In the genomic region with DNA sequence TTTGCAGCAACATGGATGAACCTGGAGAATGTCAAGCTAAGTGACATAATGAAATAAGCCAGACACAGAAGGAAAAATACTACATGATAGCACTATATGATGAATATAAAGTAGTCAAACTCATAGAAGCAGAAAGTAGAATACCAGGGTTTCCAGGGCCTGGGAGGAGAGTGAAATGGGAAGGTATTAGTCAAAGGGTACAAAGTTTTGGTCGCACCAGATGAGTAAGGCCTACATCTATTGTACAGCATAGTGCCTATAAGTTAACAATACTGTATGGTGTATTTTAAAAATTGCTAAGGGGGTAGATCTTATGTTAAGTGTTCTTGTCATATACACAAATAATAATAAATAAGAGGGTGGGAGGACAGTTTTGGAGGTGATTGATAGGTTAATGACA, we compare ENCODE assay signal across 14 cellular contexts. TPM values are rescaled to one million over a fixed set of nuclear protein-coding genes. Genes with fewer than 3 reads are reported as not detected.
A peak's percentile ranks its signal among the peaks of the same experiment; 100 is the strongest.
DNase-seq lines count a peak whose midpoint lies in the region; ATAC-seq lines count a peak whose summit lies in the region.
"Had no signal": no experiment of that assay in that cellular context is flagged by ENCODE, and none has a peak within 500 bp of the region (broad histone marks: within the 10 kb centered on the region; RNA-seq: fewer than 3 reads in every experiment).

No MANE protein-coding gene starts in this region.

- no peak overlapping the region for H3K27ac Mint-ChIP-seq in activated T-helper 17 cell treated with anti-CD3 and anti-CD28 coated beads, Interleukin-2, amount 50 U/mL, for 72 hours
- no peak overlapping the region for H3K27ac Mint-ChIP-seq in stimulated activated effector memory CD8-positive, alpha-beta T cell treated with anti-CD3 and anti-CD28 coated beads, Interleukin-12 subunit alpha, Interleukin-12 subunit beta, amount 100 ng/mL, for 72 hours
- H3K27ac Mint-ChIP-seq: CD14-positive monocyte; CD4-positive, alpha-beta memory T cell had no signal

- no peaks in the 10 kb centered on the region for H3K27me3 Mint-ChIP-seq in activated T-helper 17 cell treated with anti-CD3 and anti-CD28 coated beads, Interleukin-2, amount 50 U/mL, for 72 hours
- H3K27me3 Mint-ChIP-seq: CD4-positive, alpha-beta memory T cell had no signal

- peak; percentile 4 for DNase-seq in activated CD4-positive, alpha-beta T cell treated with anti-CD3 and anti-CD28 coated beads for 48 hours
- no peak for DNase-seq in activated CD4-positive, alpha-beta T cell treated with anti-CD3 and anti-CD28 coated beads, Interleukin-2, amount 50 U/mL, for 48 hours
- peak; percentile 1 for DNase-seq in stimulated activated CD4-positive, alpha-beta T cell treated with anti-CD3 and anti-CD28 coated beads, Interleukin-1b, Interleukin-23, amount 100 ng/mL, for 48 hours
- DNase-seq in stimulated activated CD4-positive, alpha-beta T cell treated with anti-CD3 and anti-CD28 coated beads, Interleukin-2, amount 100 ng/mL, for 48 hours, result no peak
- DNase-seq in stimulated activated effector memory CD8-positive, alpha-beta T cell treated with anti-CD3 and anti-CD28 coated beads, Interleukin-12 subunit alpha, Interleukin-12 subunit beta, amount 100 ng/mL, for 72 hours (ENCODE audit: low spot score in 2 of 2), result no peak
- no peak for DNase-seq in NCI-H146 treated with DMSO at 0.1 percent for 48 hours (lab: John Stamatoyannopoulos, UW; ENCODE audit: unreplicated experiment)
- DNase-seq: 8988T; CD4-positive, alpha-beta memory T cell; DMS153; DMS79; GDM1; GM23248 had no signal

- ATAC-seq in activated T-helper 17 cell treated with anti-CD3 and anti-CD28 coated beads, Interleukin-2, amount 50 U/mL, for 72 hours (replicated peaks), result peak; percentile 39
- ATAC-seq in stimulated activated effector memory CD8-positive, alpha-beta T cell treated with anti-CD3 and anti-CD28 coated beads, Interleukin-12 subunit alpha, Interleukin-12 subunit beta, amount 100 ng/mL, for 72 hours, result peak; percentile 74

- H3K9me3 Mint-ChIP-seq in activated T-helper 17 cell treated with anti-CD3 and anti-CD28 coated beads, Interleukin-2, amount 50 U/mL, for 72 hours, result no peaks in the 10 kb centered on the region
- H3K9me3 Mint-ChIP-seq in stimulated activated effector memory CD8-positive, alpha-beta T cell treated with anti-CD3 and anti-CD28 coated beads, Interleukin-12 subunit alpha, Interleukin-12 subunit beta, amount 100 ng/mL, for 72 hours, result no peaks in the 10 kb centered on the region
- H3K9me3 Mint-ChIP-seq: CD4-positive, alpha-beta memory T cell had no signal

- no peak overlapping the region for H3K4me3 Mint-ChIP-seq in activated T-helper 17 cell treated with anti-CD3 and anti-CD28 coated beads, Interleukin-2, amount 50 U/mL, for 72 hours
- H3K4me3 Mint-ChIP-seq in stimulated activated effector memory CD8-positive, alpha-beta T cell treated with anti-CD3 and anti-CD28 coated beads, Interleukin-12 subunit alpha, Interleukin-12 subunit beta, amount 100 ng/mL, for 72 hours, result no peak overlapping the region
- H3K4me3 Mint-ChIP-seq: CD14-positive monocyte; CD4-positive, alpha-beta memory T cell had no signal

- H3K36me3 Mint-ChIP-seq in activated T-helper 17 cell treated with anti-CD3 and anti-CD28 coated beads, Interleukin-2, amount 50 U/mL, for 72 hours (ENCODE audit: low read depth), result peaks cover 8% of the 10 kb centered on the region
- peaks cover 6% of the 10 kb centered on the region for H3K36me3 Mint-ChIP-seq in stimulated activated effector memory CD8-positive, alpha-beta T cell treated with anti-CD3 and anti-CD28 coated beads, Interleukin-12 subunit alpha, Interleukin-12 subunit beta, amount 100 ng/mL, for 72 hours
- H3K36me3 Mint-ChIP-seq: CD14-positive monocyte had no signal

- peaks cover 6% of the 10 kb centered on the region for H3K4me1 Mint-ChIP-seq in activated T-helper 17 cell treated with anti-CD3 and anti-CD28 coated beads, Interleukin-2, amount 50 U/mL, for 72 hours
- peaks cover 8% of the 10 kb centered on the region for H3K4me1 Mint-ChIP-seq in stimulated activated effector memory CD8-positive, alpha-beta T cell treated with anti-CD3 and anti-CD28 coated beads, Interleukin-12 subunit alpha, Interleukin-12 subunit beta, amount 100 ng/mL, for 72 hours
- H3K4me1 Mint-ChIP-seq: CD14-positive monocyte had no signal

RNA-seq across cellular contexts. Expression of a gene that starts 41.5 kb away (rescaled TPM):
- 10 to 100 TPM in 1 of 2 donors, 1 to 10 TPM in 1; 7.0 to 13.0 TPM for total RNA-seq in activated T-helper 17 cell treated with anti-CD3 and anti-CD28 coated beads, Interleukin-2, amount 50 U/mL, for 72 hours

Comparison
In these comparisons a context has a peak if more than half of its experiments do, and no peak if none do; other contexts are left out.
1. DNase-seq: peak in activated CD4-positive, alpha-beta T cell treated with anti-CD3 and anti-CD28 coated beads for 48 hours (single experiment) and stimulated activated CD4-positive, alpha-beta T cell treated with anti-CD3 and anti-CD28 coated beads, Interleukin-1b, Interleukin-23, amount 100 ng/mL, for 48 hours (single experiment); none in activated CD4-positive, alpha-beta T cell treated with anti-CD3 and anti-CD28 coated beads, Interleukin-2, amount 50 U/mL, for 48 hours (0 of 2), stimulated activated CD4-positive, alpha-beta T cell treated with anti-CD3 and anti-CD28 coated beads, Interleukin-2, amount 100 ng/mL, for 48 hours (0 of 2), stimulated activated effector memory CD8-positive, alpha-beta T cell treated with anti-CD3 and anti-CD28 coated beads, Interleukin-12 subunit alpha, Interleukin-12 subunit beta, amount 100 ng/mL, for 72 hours (0 of 2) and NCI-H146 treated with DMSO at 0.1 percent for 48 hours (single experiment).